In genomic region chr17:29219378-29220047, GRCh38 we compare ENCODE assay signal across 9 cellular contexts. TPM values are rescaled to one million over a fixed set of nuclear protein-coding genes. Genes with fewer than 3 reads are reported as not detected.
DNase-seq lines count a peak whose midpoint lies in the region; ATAC-seq and TF ChIP-seq lines count a peak whose summit lies in the region.
"Had no signal": no experiment of that assay in that cellular context is flagged by ENCODE, and none has a peak within 500 bp of the region (broad histone marks: within the 10 kb centered on the region; RNA-seq: fewer than 3 reads in every experiment).

No MANE protein-coding gene starts in this region.

- no peaks in the 10 kb centered on the region for H3K9me3 Mint-ChIP-seq in activated T-helper 17 cell treated with anti-CD3 and anti-CD28 coated beads, Interleukin-2, amount 50 U/mL, for 72 hours

- H3K4me3 ChIP-seq in KMS-11 (IDR thresholded peaks at IDR 0.05; ENCODE audit: insufficient read depth, low read depth, low read length) (no peak overlapping the region), RWPE2 (ENCODE audit: severe bottlenecking) (no peak overlapping the region), fibroblast of villous mesenchyme (ENCODE audit: low read depth, low read length) (no peak overlapping the region)

- no peak overlapping the region for H3K4me3 Mint-ChIP-seq in activated T-helper 17 cell treated with anti-CD3 and anti-CD28 coated beads, Interleukin-2, amount 50 U/mL, for 72 hours

- peak; percentile 80 for DNase-seq in GM10248 (ENCODE audit: extremely low spot score)
- peak; percentile 76 for DNase-seq in RWPE2 (ENCODE audit: low spot score)
- DNase-seq in fibroblast of villous mesenchyme (ENCODE audit: low read depth) = peak; percentile 88
- peak; percentile 72 for DNase-seq in occipital lobe (lab: John Stamatoyannopoulos, UW)
- peak; percentile 97 for DNase-seq in superior temporal gyrus (ENCODE audit: extremely low spot score)

- H3K79me2 ChIP-seq in KMS-11 (ENCODE audit: insufficient read depth, low read depth) = no peaks in the 10 kb centered on the region

- CTCF ChIA-PET in GM10248 (lab: Yijun Ruan, JAX) = interaction anchor here (0.6 to 15.3 kb wide), 38 partner anchors 9 to 266 kb away, joined by 3 to 298 read pairs (median 6); partner anchors contain the start of gene MYO18A

- no peaks in the 10 kb centered on the region for H3K36me3 ChIP-seq in KMS-11 (ENCODE audit: insufficient read depth)
- no peaks in the 10 kb centered on the region for H3K36me3 ChIP-seq in RWPE2 (ENCODE audit: low read depth)

- H3K9me3 ChIP-seq in RWPE2 (ENCODE audit: severe bottlenecking) = no peaks in the 10 kb centered on the region

- H3K27ac ChIP-seq in KMS-11 (no peak overlapping the region), RWPE2 (ENCODE audit: poor library complexity, severe bottlenecking) (no peak overlapping the region)

- no peak overlapping the region for H3K27ac Mint-ChIP-seq in activated T-helper 17 cell treated with anti-CD3 and anti-CD28 coated beads, Interleukin-2, amount 50 U/mL, for 72 hours

- H3K27me3 Mint-ChIP-seq in activated T-helper 17 cell treated with anti-CD3 and anti-CD28 coated beads, Interleukin-2, amount 50 U/mL, for 72 hours = no peaks in the 10 kb centered on the region

- no peaks in the 10 kb centered on the region for H3K36me3 Mint-ChIP-seq in activated T-helper 17 cell treated with anti-CD3 and anti-CD28 coated beads, Interleukin-2, amount 50 U/mL, for 72 hours (ENCODE audit: low read depth)

- TF ChIP-seq CTCF in GM10248 (IDR thresholded peaks at IDR 0.05; ENCODE audit: control extremely low read depth, extremely low read depth, low read depth, missing control alignments) = peak; percentile 87
- peak; percentile 99 for TF ChIP-seq CTCF in KMS-11 (conservative IDR thresholded peaks at IDR 0.05; ENCODE audit: low read depth, low read length)
- peak; percentile 97 for TF ChIP-seq CTCF in RWPE2 (IDR thresholded peaks at IDR 0.05; ENCODE audit: poor library complexity, severe bottlenecking)
- peak; percentile 89 for TF ChIP-seq CTCF in fibroblast of villous mesenchyme (IDR thresholded peaks at IDR 0.05; ENCODE audit: insufficient read depth, low read depth, low read length)

- H4K20me1 ChIP-seq in KMS-11 (ENCODE audit: insufficient read depth) = no peaks in the 10 kb centered on the region

- H3K27me3 ChIP-seq in KMS-11 (ENCODE audit: insufficient read depth, low read depth) = no peaks in the 10 kb centered on the region
- H3K27me3 ChIP-seq in RWPE2 (ENCODE audit: insufficient read depth, poor library complexity, severe bottlenecking) = no peaks in the 10 kb centered on the region

- peak overlapping the region; percentile 47 for H2AFZ ChIP-seq in KMS-11 (ENCODE audit: low read depth)

- ATAC-seq in RWPE2 (ENCODE audit: low read depth) (peak; percentile 90), HG03135 (IDR thresholded peaks at IDR 0.05; ENCODE audit: unreplicated experiment) (no peak)
- peak; percentile 92 for ATAC-seq in activated T-helper 17 cell treated with anti-CD3 and anti-CD28 coated beads, Interleukin-2, amount 50 U/mL, for 72 hours (replicated peaks)

- POLR2A ChIA-PET in GM10248 (lab: Yijun Ruan, JAX) = no interaction called here

- H3K4me1 ChIP-seq in KMS-11 (ENCODE audit: low read depth, poor library complexity, severe bottlenecking) (peaks cover 4% of the 10 kb centered on the region), RWPE2 (ENCODE audit: insufficient read depth, poor library complexity, severe bottlenecking) (peaks cover 26% of the 10 kb centered on the region)

- peaks cover 5% of the 10 kb centered on the region for H3K4me1 Mint-ChIP-seq in activated T-helper 17 cell treated with anti-CD3 and anti-CD28 coated beads, Interleukin-2, amount 50 U/mL, for 72 hours

- H3K4me2 ChIP-seq in KMS-11 = peak overlapping the region; percentile 30; the same call in 1 of the 2 replicates

- no peak overlapping the region for H3K9ac ChIP-seq in KMS-11

RNA-seq across cellular contexts. Expression of gene CRYBA1, which starts 27.1 kb away (rescaled TPM):
- total RNA-seq in activated T-helper 17 cell treated with anti-CD3 and anti-CD28 coated beads, Interleukin-2, amount 50 U/mL, for 72 hours = not detected
- 0.43 TPM in 1 of 2 replicates, not detected in the other for total RNA-seq in fibroblast of villous mesenchyme
- total RNA-seq in occipital lobe = not detected
- total RNA-seq: skeletal muscle tissue had no signal

RNA-seq across cellular contexts. Expression of gene MYO18A, which starts 39.3 kb away (rescaled TPM):
- 10 to 100 TPM; 90.6 to 95.9 TPM for total RNA-seq in activated T-helper 17 cell treated with anti-CD3 and anti-CD28 coated beads, Interleukin-2, amount 50 U/mL, for 72 hours
- 59.6 and 61.2 TPM in 2 replicates for total RNA-seq in fibroblast of villous mesenchyme
- 68.5 TPM for total RNA-seq in occipital lobe
